ENCODE assay signal across 20 cellular contexts in the genomic region with DNA sequence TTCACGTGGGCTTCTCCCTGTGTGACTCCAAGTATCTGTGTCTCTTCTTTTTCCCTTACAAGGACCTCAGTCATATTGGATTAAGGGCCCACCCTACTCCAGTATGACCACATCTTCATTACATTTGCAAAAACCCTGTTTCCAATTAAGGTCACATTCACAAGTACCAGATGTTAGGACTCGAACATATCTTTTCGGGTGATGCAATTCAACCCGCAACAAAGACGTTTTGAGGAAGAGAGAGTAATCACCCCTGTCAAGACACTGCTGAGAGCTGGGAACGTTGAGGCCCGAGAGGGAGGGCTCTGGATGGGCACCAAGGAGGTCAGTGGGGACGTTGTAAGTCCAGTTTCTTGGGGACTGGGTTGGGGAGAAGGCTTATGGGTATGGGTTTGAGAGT. TPM values are rescaled to one million over a fixed set of nuclear protein-coding genes. Genes with fewer than 3 reads are reported as not detected.
A peak's percentile ranks its signal among the peaks of the same experiment; 100 is the strongest.
DNase-seq lines count a peak whose midpoint lies in the region; TF ChIP-seq lines count a peak whose summit lies in the region.
"Had no signal": no experiment of that assay in that cellular context is flagged by ENCODE, and none has a peak within 500 bp of the region (broad histone marks: within the 10 kb centered on the region; RNA-seq: fewer than 3 reads in every experiment).

No MANE protein-coding gene starts in this region.

- H3K4me1 Mint-ChIP-seq in H9 = peaks cover 0 to 8% of the 10 kb centered on the region in 2 experiments; a peak in 3 of 4 replicates
- H3K4me1 Mint-ChIP-seq: central memory CD8-positive, alpha-beta T cell; memory B cell; T-cell had no signal

- no peak overlapping the region for H4K8ac ChIP-seq in H9 (replicated peaks; ENCODE audit: insufficient read length, low read depth, low read length)

- no peak overlapping the region for H2BK5ac ChIP-seq in H9 (ENCODE audit: insufficient read length, low read length)

- no CpG with 5 or more reads among the region's 8 CpGs for WGBS in H9 (ENCODE audit: extremely low coverage, insufficient read length, low lambda C conversion rate)

- no peak overlapping the region for H2BK15ac ChIP-seq in H9 (ENCODE audit: low read depth, low read length)

- no peak overlapping the region for H3K23ac ChIP-seq in H9 (ENCODE audit: insufficient read length, low read depth, low read length)

- no peak overlapping the region for H3K4me2 ChIP-seq in H9 (ENCODE audit: insufficient read depth, insufficient read length, low read length)

- H3K4me3 Mint-ChIP-seq in H9 = no peak overlapping the region
- H3K4me3 Mint-ChIP-seq: activated naive CD4-positive, alpha-beta T cell treated with anti-CD3 and anti-CD28 coated beads for 36 hours; central memory CD8-positive, alpha-beta T cell; memory B cell; T-cell had no signal

- no peak overlapping the region for H3K18ac ChIP-seq in H9 (ENCODE audit: insufficient read length, low read depth, low read length)

- H3K9ac ChIP-seq in H9 (ENCODE audit: extremely low read depth, insufficient read length, low read length) (no peak overlapping the region), adipocyte (ENCODE audit: low read length) (no peak overlapping the region)
- H3K9ac ChIP-seq: BLaER1 treated with 17β-estradiol and CSF1 and Interleukin-3, amounts not matched to agents 10 nM and 100 nM had no signal

- H3K27me3 Mint-ChIP-seq in H9 (ENCODE audit: low read depth) = no peaks in the 10 kb centered on the region
- H3K27me3 Mint-ChIP-seq: central memory CD8-positive, alpha-beta T cell; memory B cell; T-cell had no signal

- no peak overlapping the region for H2AFZ ChIP-seq in H9 (ENCODE audit: low read length)

- no peak overlapping the region for H2BK20ac ChIP-seq in H9 (ENCODE audit: low read depth, low read length, poor library complexity, severe bottlenecking)

- no peaks in the 10 kb centered on the region for H3K79me2 ChIP-seq in H9 (ENCODE audit: insufficient read depth, low read length)

- no peak overlapping the region for H3K27ac ChIP-seq in H9 (ENCODE audit: insufficient read length, low read depth, low read length)
- H3K27ac ChIP-seq: BLaER1 treated with 17β-estradiol and CSF1 and Interleukin-3, amounts not matched to agents 10 nM and 100 nM; epithelial cell of prostate; psoas muscle; testis had no signal

- no peaks in the 10 kb centered on the region for H4K20me1 ChIP-seq in H9 (ENCODE audit: control insufficient read depth, insufficient read depth, insufficient read length)
- H4K20me1 ChIP-seq: BLaER1 treated with 17β-estradiol and CSF1 and Interleukin-3, amounts not matched to agents 10 nM and 100 nM had no signal

- no peaks in the 10 kb centered on the region for H3K23me2 ChIP-seq in H9 (ENCODE audit: insufficient read length, low read depth, low read length, poor library complexity, severe bottlenecking)

- no peak overlapping the region for H3K4me3 ChIP-seq in BJ (ENCODE audit: low read depth, low read length)
- H3K4me3 ChIP-seq in adipocyte (ENCODE audit: low read length) = no peak overlapping the region
- H3K4me3 ChIP-seq in foreskin fibroblast (ENCODE audit: low read depth in 1 of 2, low read length in 2 of 2) = no peak overlapping the region
- H3K4me3 ChIP-seq: BLaER1 treated with 17β-estradiol and CSF1 and Interleukin-3, amounts not matched to agents 10 nM and 100 nM; psoas muscle; testis had no signal

- H3K14ac ChIP-seq in H9 (ENCODE audit: insufficient read depth, low read length) = no peak overlapping the region

- H3K9me3 Mint-ChIP-seq in H9 = no peaks in the 10 kb centered on the region; a peak in 1 of 5 replicates
- H3K9me3 Mint-ChIP-seq: activated naive CD4-positive, alpha-beta T cell treated with anti-CD3 and anti-CD28 coated beads for 36 hours; central memory CD8-positive, alpha-beta T cell; memory B cell; T-cell had no signal

- CTCF ChIA-PET in BJ (lab: Yijun Ruan, JAX) = interaction anchor here (1.2 kb wide), 1 partner anchor 35 kb away, joined by 3 read pairs; no protein-coding TSS in a partner anchor

- H3K9me3 ChIP-seq in H9 (ENCODE audit: control insufficient read depth, low read depth, low read length) (no peaks in the 10 kb centered on the region), adipocyte (ENCODE audit: control insufficient read depth, low read length) (no peaks in the 10 kb centered on the region)
- H3K9me3 ChIP-seq: BLaER1 treated with 17β-estradiol and CSF1 and Interleukin-3, amounts not matched to agents 10 nM and 100 nM; psoas muscle; testis had no signal

- H3T11ph ChIP-seq in H9 (ENCODE audit: low read length) = no peak overlapping the region

- H3K36me3 Mint-ChIP-seq in H9 (ENCODE audit: insufficient read depth in 1 of 3, low read depth in 3 of 3) = peaks cover 0 to 5% (median 1%) of the 10 kb centered on the region in 3 experiments; a peak in 2 of 7 replicates

- H3K36me3 ChIP-seq in BJ (ENCODE audit: control insufficient read depth, insufficient read depth, low read length) = no peaks in the 10 kb centered on the region
- H3K36me3 ChIP-seq in adipocyte (ENCODE audit: control insufficient read depth, insufficient read depth, low read length, severe bottlenecking) = peaks cover 19% of the 10 kb centered on the region

- no peaks in the 10 kb centered on the region for H3K4me1 ChIP-seq in H9 (ENCODE audit: insufficient read depth, low read length)
- H3K4me1 ChIP-seq in adipocyte (ENCODE audit: control insufficient read depth, insufficient read depth, low read length) = peaks cover 25% of the 10 kb centered on the region
- H3K4me1 ChIP-seq: psoas muscle had no signal

- no peaks in the 10 kb centered on the region for H3K79me1 ChIP-seq in H9 (ENCODE audit: insufficient read depth, low read depth, low read length, poor library complexity, severe bottlenecking)

- H4K91ac ChIP-seq in H9 (ENCODE audit: insufficient read length, low read depth, low read length) = no peak overlapping the region

- H3K27ac Mint-ChIP-seq in H9 = peak overlapping the region in 1 of 3 experiments; percentile 20; a peak in 1 of 7 replicates
- H3K27ac Mint-ChIP-seq: activated naive CD4-positive, alpha-beta T cell treated with anti-CD3 and anti-CD28 coated beads for 36 hours; memory B cell; T-cell had no signal

- POLR2A ChIA-PET in BJ (lab: Charles Lee) = interaction anchor here (1.0 kb wide), 1 partner anchor 17 kb away, joined by 5 read pairs; a partner anchor contains a TSS

- DNase-seq in BJ (ENCODE audit: low read depth) (peak; percentile 56), H9 (peak; percentile 3), adipocyte (ENCODE audit: low read depth) (peak; percentile 79), foreskin fibroblast (peak; percentile 84 to 91), DMS153 (lab: John Stamatoyannopoulos, UW) (no peak), cortex of kidney (lab: John Stamatoyannopoulos, UW) (no peak), HCEC 1CT (no peak)
- DNase-seq: activated naive CD4-positive, alpha-beta T cell treated with anti-CD3 and anti-CD28 coated beads for 36 hours; activated T-cell treated with anti-CD3 and anti-CD28 coated beads, Interleukin-2, amount 50 U/mL, for 48 hours; EL; glutamatergic neuron; NCI-H1417 treated with DMSO at 0.1 percent for 48 hours; NCI-H510A; psoas muscle; T-cell; testis had no signal

- H3K27me3 ChIP-seq in BJ (ENCODE audit: control insufficient read depth, insufficient read depth, low read length) (no peaks in the 10 kb centered on the region), H9 (ENCODE audit: insufficient read depth, low read length) (no peaks in the 10 kb centered on the region), adipocyte (replicated peaks; ENCODE audit: control insufficient read depth, insufficient read depth, low read length) (no peaks in the 10 kb centered on the region)
- H3K27me3 ChIP-seq: BLaER1 treated with 17β-estradiol and CSF1 and Interleukin-3, amounts not matched to agents 10 nM and 100 nM; testis had no signal

- H3K4ac ChIP-seq in H9 (ENCODE audit: low read depth, low read length) = no peak overlapping the region

- TF ChIP-seq CTCF in BJ (IDR thresholded peaks at IDR 0.05; ENCODE audit: insufficient read depth, low read depth, low read length) = no peak
- TF ChIP-seq CTCF in H9 (conservative IDR thresholded peaks at IDR 0.05) = no peak
- no peak for TF ChIP-seq CTCF in foreskin fibroblast (IDR thresholded peaks at IDR 0.05; ENCODE audit: low read depth, low read length)

- no peak overlapping the region for H2AK5ac ChIP-seq in H9 (ENCODE audit: insufficient read length, low read length)

- no peak overlapping the region for H2BK120ac ChIP-seq in H9 (ENCODE audit: low read depth, low read length, poor library complexity, severe bottlenecking)

- H4K5ac ChIP-seq in H9 (ENCODE audit: insufficient read length, low read depth, low read length) = no peak overlapping the region

- H3K56ac ChIP-seq in H9 (ENCODE audit: insufficient read length, low read depth, low read length) = no peak overlapping the region

- H2BK12ac ChIP-seq in H9 (ENCODE audit: insufficient read length, low read depth, low read length) = no peak overlapping the region

RNA-seq across cellular contexts. Expression of a gene that starts 12.2 kb away (rescaled TPM):
- 4.1 and 6.5 TPM in 2 replicates for polyA plus RNA-seq in BJ (2011; rRNA removed)
- polyA minus RNA-seq in BJ (2011; rRNA and poly(A)+ RNA removed) = 2.1 and 2.7 TPM in 2 replicates
- 1.7 TPM in 2 replicates for total RNA-seq in H9 (2021)

RNA-seq across cellular contexts. Expression of a gene that starts 17.2 kb away (rescaled TPM):
- polyA plus RNA-seq in BJ (2011; rRNA removed) = 16.6 and 18.6 TPM in 2 replicates
- 4.1 and 4.6 TPM in 2 replicates for polyA minus RNA-seq in BJ (2011; rRNA and poly(A)+ RNA removed)
- 27.4 TPM in 2 replicates for total RNA-seq in H9 (2021)

RNA-seq across cellular contexts. Expression of a gene that starts 17.4 kb away (rescaled TPM):
- polyA plus RNA-seq in BJ (2011; rRNA removed) = 147 and 167 TPM in 2 replicates
- 57.5 and 92.1 TPM in 2 replicates for polyA minus RNA-seq in BJ (2011; rRNA and poly(A)+ RNA removed)
- 172 TPM in 2 replicates for total RNA-seq in H9 (2021)

RNA-seq across cellular contexts. Expression of a gene that starts 31.0 kb away (rescaled TPM):
- polyA plus RNA-seq in BJ (2011; rRNA removed) = 122 and 201 TPM in 2 replicates
- polyA minus RNA-seq in BJ (2011; rRNA and poly(A)+ RNA removed) = 27.6 and 37.9 TPM in 2 replicates
- 28.6 and 32.5 TPM in 2 replicates for total RNA-seq in H9 (2021)

Comparison
In these comparisons a context has a peak if more than half of its experiments do, and no peak if none do; other contexts are left out.
1. DNase-seq: peak in BJ (single experiment), H9 (single experiment), adipocyte (single experiment) and foreskin fibroblast (2 of 2); none in DMS153 (single experiment), cortex of kidney (single experiment) and HCEC 1CT (single experiment).